ENCODE assay signal across 30 cellular contexts in genomic region chr19:32368781-32369180, GRCh38.
"Had no signal": no experiment of that assay in that cellular context is flagged by ENCODE, and none has a peak within 500 bp of the region (broad histone marks: within the 10 kb centered on the region; RNA-seq: fewer than 3 reads in every experiment).

No MANE protein-coding gene starts in this region.

- ATAC-seq: activated CD8-positive, alpha-beta memory T cell treated with anti-CD3 and anti-CD28 coated beads, Interleukin-2, amount 10 ng/mL, durations not matched to agents 7 days and 5 days; PC-3 had no signal

- H3K4me1 Mint-ChIP-seq: activated CD8-positive, alpha-beta memory T cell treated with anti-CD3 and anti-CD28 coated beads, Interleukin-2, amount 10 ng/mL, durations not matched to agents 7 days and 5 days had no signal

- DNase-seq: activated CD4-positive, alpha-beta memory T cell treated with anti-CD3 and anti-CD28 coated beads, Interleukin-2, amount 10 ng/mL, durations not matched to agents 7 days and 5 days; activated CD4-positive, alpha-beta T cell treated with anti-CD3 and anti-CD28 coated beads for 1 hour; activated CD4-positive, alpha-beta T cell treated with anti-CD3 and anti-CD28 coated beads for 48 hours; activated CD4-positive, CD25-positive, alpha-beta regulatory T cell; activated CD8-positive, alpha-beta memory T cell treated with anti-CD3 and anti-CD28 coated beads for 24 hours; activated CD8-positive, alpha-beta memory T cell treated with anti-CD3 and anti-CD28 coated beads, Interleukin-2, amount 10 ng/mL, durations not matched to agents 7 days and 5 days; activated CD8-positive, alpha-beta memory T cell treated with anti-CD3 and anti-CD28 coated beads, Interleukin-2, amount 50 U/mL, for 48 hours; activated gamma-delta T cell; activated naive CD4-positive, alpha-beta T cell treated with Interleukin-2 at 50 U/mL for 16 hours; activated naive CD8-positive, alpha-beta T cell treated with anti-CD3 and anti-CD28 coated beads, Interleukin-2, amount 10 ng/mL, durations not matched to agents 7 days and 5 days; activated T-cell treated with anti-CD3 and anti-CD28 coated beads, Interleukin-2, amount 50 U/mL, for 1 hour; Karpas-422; KBM-7; NCI-H1105; NCI-H1417 treated with DMSO at 0.1 percent for 48 hours; NCI-H187 treated with DMSO at 0.1 percent for 48 hours; NCI-H2081 treated with DMSO at 0.1 percent for 48 hours; NCI-H226; NCI-H446 treated with DMSO at 0.1 percent for 48 hours; NCI-H524 treated with DMSO at 0.1 percent for 48 hours; PC-3; Right ventricle myocardium superior; T1000; WERI-Rb-1 had no signal

- H3K4me3 Mint-ChIP-seq: activated CD4-positive, alpha-beta memory T cell treated with anti-CD3 and anti-CD28 coated beads, Interleukin-2, amount 10 ng/mL, durations not matched to agents 7 days and 5 days; activated CD8-positive, alpha-beta memory T cell treated with anti-CD3 and anti-CD28 coated beads, Interleukin-2, amount 10 ng/mL, durations not matched to agents 7 days and 5 days; activated naive CD4-positive, alpha-beta T cell treated with anti-CD3 and anti-CD28 coated beads, Interleukin-2, amount 50 U/mL, for 24 hours; activated naive CD8-positive, alpha-beta T cell treated with anti-CD3 and anti-CD28 coated beads, Interleukin-2, amount 10 ng/mL, durations not matched to agents 7 days and 5 days; brain had no signal

- FAIRE-seq: bronchial epithelial cell, RCC 7860, TTC549 had no signal

- H3K27ac Mint-ChIP-seq: activated CD4-positive, alpha-beta memory T cell treated with anti-CD3 and anti-CD28 coated beads, Interleukin-2, amount 10 ng/mL, durations not matched to agents 7 days and 5 days; activated CD8-positive, alpha-beta memory T cell treated with anti-CD3 and anti-CD28 coated beads, Interleukin-2, amount 10 ng/mL, durations not matched to agents 7 days and 5 days; activated naive CD4-positive, alpha-beta T cell treated with anti-CD3 and anti-CD28 coated beads, Interleukin-2, amount 50 U/mL, for 24 hours; activated naive CD8-positive, alpha-beta T cell treated with anti-CD3 and anti-CD28 coated beads, Interleukin-2, amount 10 ng/mL, durations not matched to agents 7 days and 5 days; activated T-helper 2 cell treated with anti-CD3 and anti-CD28 coated beads, Interferon-gamma antibody, Interleukin-2, Interleukin-4, amounts not matched to agents 10 μg/mL and 5 μg/mL and 100 μg/mL, durations not matched to agents 14 hours and 24 hours and 36 hours had no signal

- H3K9me3 Mint-ChIP-seq: activated CD4-positive, alpha-beta memory T cell treated with anti-CD3 and anti-CD28 coated beads, Interleukin-2, amount 10 ng/mL, durations not matched to agents 7 days and 5 days; activated naive CD4-positive, alpha-beta T cell treated with anti-CD3 and anti-CD28 coated beads, Interleukin-2, amount 50 U/mL, for 24 hours; activated naive CD8-positive, alpha-beta T cell treated with anti-CD3 and anti-CD28 coated beads, Interleukin-2, amount 10 ng/mL, durations not matched to agents 7 days and 5 days; activated T-helper 2 cell treated with anti-CD3 and anti-CD28 coated beads, Interferon-gamma antibody, Interleukin-2, Interleukin-4, amounts not matched to agents 10 μg/mL and 5 μg/mL and 100 μg/mL, durations not matched to agents 14 hours and 24 hours and 36 hours; brain had no signal

- H3K27ac ChIP-seq: WERI-Rb-1 had no signal

- H3K27me3 Mint-ChIP-seq: activated CD4-positive, alpha-beta memory T cell treated with anti-CD3 and anti-CD28 coated beads, Interleukin-2, amount 10 ng/mL, durations not matched to agents 7 days and 5 days; activated CD8-positive, alpha-beta memory T cell treated with anti-CD3 and anti-CD28 coated beads, Interleukin-2, amount 10 ng/mL, durations not matched to agents 7 days and 5 days; activated naive CD4-positive, alpha-beta T cell treated with anti-CD3 and anti-CD28 coated beads, Interleukin-2, amount 50 U/mL, for 24 hours; activated naive CD8-positive, alpha-beta T cell treated with anti-CD3 and anti-CD28 coated beads, Interleukin-2, amount 10 ng/mL, durations not matched to agents 7 days and 5 days; brain had no signal
